In the genomic region with DNA sequence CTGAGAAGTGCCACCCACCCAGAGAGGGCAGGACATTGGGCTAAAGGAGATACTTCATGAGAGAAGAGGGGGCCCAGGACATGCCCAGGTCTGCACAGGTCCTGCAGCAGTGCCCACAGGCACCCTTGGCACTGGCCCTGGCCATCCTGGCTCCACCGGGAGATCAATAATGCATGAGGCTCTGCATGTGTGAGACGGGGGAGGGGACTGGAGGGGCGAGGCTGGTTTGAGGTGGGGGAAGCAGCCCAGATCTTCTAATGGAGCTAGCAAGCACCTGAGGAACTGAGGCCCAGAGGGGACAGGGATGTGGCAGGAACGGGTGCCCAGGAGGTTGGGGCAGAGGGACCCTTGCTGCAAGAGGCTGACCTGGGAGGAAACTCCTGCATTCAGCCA, we compare ENCODE assay signal across 8 cellular contexts. TPM values are rescaled to one million over a fixed set of nuclear protein-coding genes. Genes with fewer than 3 reads are reported as not detected.
DNase-seq lines count a peak whose midpoint lies in the region; ATAC-seq, FAIRE-seq and TF ChIP-seq lines count a peak whose summit lies in the region.

No MANE protein-coding gene starts in this region.

- H3K36me3 ChIP-seq in heart right ventricle: peaks cover 0 to 71% (median 28%) of the 10 kb centered on the region in 9 donors
- H3K36me3 ChIP-seq in GM12878 (ENCODE audit: control insufficient read depth in 2 of 2, insufficient read depth in 2 of 2, low read length in 1 of 2): peaks cover 5 to 17% of the 10 kb centered on the region in 2 experiments; a peak in 3 of 4 replicates
- H3K36me3 ChIP-seq in upper lobe of right lung: peaks cover 53% of the 10 kb centered on the region

- WGBS in heart right ventricle, 2 donors: 10% methylated on average over 4 of the region's 4 CpGs
- WGBS in GM12878 (ENCODE audit: insufficient coverage, insufficient replicate concordance, low lambda C conversion rate, missing lambda C conversion rate): 0% methylated on average over 4 of the region's 4 CpGs

- no peaks in the 10 kb centered on the region for H3K9me3 Mint-ChIP-seq in memory B cell

- TF ChIP-seq POLR2A in GM12878 (IDR thresholded peaks at IDR 0.05; ENCODE audit: low read depth, low read length): no peak

- CTCF ChIA-PET in GM12878 (lab: Yijun Ruan, JAX): interaction anchor here (0.6 to 2.5 kb wide), 13 partner anchors 10 to 170 kb away, joined by 3 to 20 read pairs (median 3); partner anchors contain the start of genes CDK5RAP3, LRRC46, MRPL10 and SCRN2

- H3K27me3 ChIP-seq in heart right ventricle (no peaks in the 10 kb centered on the region), GM12878 (replicated peaks in 1 of 2; ENCODE audit: control insufficient read depth in 2 of 2, insufficient read depth in 2 of 2, low read length in 1 of 2) (no peaks in the 10 kb centered on the region), upper lobe of right lung (no peaks in the 10 kb centered on the region)

- H3K4me2 ChIP-seq in GM12878 (ENCODE audit: control insufficient read depth, insufficient read depth): peak overlapping the region; percentile 93

- no peak for FAIRE-seq in GM12878 (lab: Jason Lieb, UNC)

- TF ChIP-seq EP300 in GM12878 (IDR thresholded peaks at IDR 0.05; ENCODE audit: borderline replicate concordance in 1 of 2, control insufficient read depth in 1 of 2, low read depth in 2 of 2, low read length in 2 of 2): no peak

- H3K79me2 ChIP-seq in GM12878 (ENCODE audit: control insufficient read depth, insufficient read depth, low read length): peaks cover 7% of the 10 kb centered on the region; the same call in 1 of the 2 replicates

- no peak for TF ChIP-seq RAD21 in GM12878 (IDR thresholded peaks at IDR 0.05; ENCODE audit: insufficient read depth, low read depth, low read length)

- H3K27ac ChIP-seq in heart right ventricle: peak overlapping the region in 9 of 10 donors; percentile 47 to 81 (median 66)
- H3K27ac ChIP-seq in GM12878 (ENCODE audit: control insufficient read depth, insufficient read depth): peak overlapping the region; percentile 17; the same call in 1 of the 2 replicates
- peak overlapping the region; percentile 67 for H3K27ac ChIP-seq in upper lobe of right lung

- RAD21 ChIA-PET in GM12878 (lab: Charles Lee; ENCODE audit: unreplicated experiment): interaction anchor here (1.1 kb wide), 1 partner anchor 120 kb away, joined by 6 read pairs; no protein-coding TSS in a partner anchor

- H2AFZ ChIP-seq in GM12878 (ENCODE audit: control insufficient read depth, low read depth, low read length): peak overlapping the region; percentile 88

- peaks cover 17% of the 10 kb centered on the region for H3K36me3 Mint-ChIP-seq in memory B cell

- no peaks in the 10 kb centered on the region for H3K9me3 ChIP-seq in heart right ventricle
- no peaks in the 10 kb centered on the region for H3K9me3 ChIP-seq in GM12878 (replicated peaks; ENCODE audit: control insufficient read depth, insufficient read depth, low read length)
- no peaks in the 10 kb centered on the region for H3K9me3 ChIP-seq in upper lobe of right lung

- H3K4me3 ChIP-seq in heart right ventricle: peak overlapping the region; percentile 47 to 91 (median 66)
- peak overlapping the region; percentile 93 for H3K4me3 ChIP-seq in GM12878
- peak overlapping the region; percentile 67 for H3K4me3 ChIP-seq in upper lobe of right lung

- no peaks in the 10 kb centered on the region for H4K20me1 ChIP-seq in GM12878 (ENCODE audit: control insufficient read depth, insufficient read depth)

- POLR2A ChIA-PET in GM12878 (lab: Charles Lee): interaction anchor here (1.2 to 2.1 kb wide), 3 partner anchors 10 to 150 kb away, joined by 5 to 14 read pairs (median 6); partner anchors contain the start of genes CDK5RAP3, LRRC46, MRPL10 and SCRN2

- no peak for DNase-seq in heart right ventricle
- DNase-seq in left cardiac atrium: no peak
- no peak for DNase-seq in GM12878 (ENCODE audit: low read depth, low spot score)
- DNase-seq in memory B cell (ENCODE audit: low spot score in 2 of 2): no peak
- DNase-seq in upper lobe of right lung: no peak
- no peak for DNase-seq in NCI-H69 (lab: John Stamatoyannopoulos, UW)

- BruUV-seq in GM12878 (replicated peaks; lab: Mats Ljungman, UMichigan): no TSS peak

- intact Hi-C loops in heart right ventricle (cut with DNase I): no loop called here
- intact Hi-C loops in left cardiac atrium (cut with DNase I): no loop called here
- intact Hi-C loops in GM12878 (cut with micrococcal nuclease; ENCODE audit: unreplicated experiment): no loop called here
- intact Hi-C loops in upper lobe of right lung (cut with DNase I): no loop called here

- SMC1A ChIA-PET in GM12878 (lab: Charles Lee; ENCODE audit: uncharacterized antibody, unreplicated experiment): interaction anchor here (1.3 to 1.4 kb wide), 2 partner anchors 10 to 197 kb away, joined by 3 to 7 read pairs; partner anchors contain the start of genes LRRC46 and MRPL10

- H3K4me3 Mint-ChIP-seq in memory B cell: peak overlapping the region; percentile 99

- H3K4me1 ChIP-seq in heart right ventricle: peaks cover 5 to 24% (median 20%) of the 10 kb centered on the region in 9 donors
- peaks cover 10% of the 10 kb centered on the region for H3K4me1 ChIP-seq in GM12878 (ENCODE audit: control insufficient read depth, insufficient read depth, low read length)
- H3K4me1 ChIP-seq in upper lobe of right lung: peaks cover 18% of the 10 kb centered on the region

- no peak for TF ChIP-seq CTCF in heart right ventricle (IDR thresholded peaks at IDR 0.05)
- no peak for TF ChIP-seq CTCF in GM12878 (IDR thresholded peaks at IDR 0.05 in 2 of 3, conservative IDR thresholded peaks at IDR 0.05 in 1 of 3; ENCODE audit: control insufficient read depth in 2 of 3, extremely low read depth in 1 of 3, insufficient read depth in 1 of 3, low read depth in 3 of 3, low read length in 3 of 3)
- no peak for TF ChIP-seq CTCF in upper lobe of right lung (IDR thresholded peaks at IDR 0.05)

- H3K27ac Mint-ChIP-seq in memory B cell: peak overlapping the region; percentile 85

- H3K27me3 Mint-ChIP-seq in memory B cell: no peaks in the 10 kb centered on the region

- in situ Hi-C loops in GM12878 (cut with MboI): no loop called here

- peak in 2 of 8 donors; percentile 2 to 12 for ATAC-seq in heart right ventricle
- ATAC-seq in left cardiac atrium: no peak
- peak; percentile 3; the same call in 1 of the 3 replicates for ATAC-seq in GM12878
- no peak for ATAC-seq in memory B cell (ENCODE audit: low read depth)
- ATAC-seq in upper lobe of right lung: no peak
- no peak for ATAC-seq in GM19455 (IDR thresholded peaks at IDR 0.05; ENCODE audit: unreplicated experiment)
- ATAC-seq in GM21367 (IDR thresholded peaks at IDR 0.05; ENCODE audit: unreplicated experiment): no peak

- H3K9ac ChIP-seq in GM12878 (ENCODE audit: control insufficient read depth, insufficient read depth, low read length): peak overlapping the region; percentile 80

- H3K4me1 Mint-ChIP-seq in memory B cell: peaks cover 24% of the 10 kb centered on the region

RNA-seq across cellular contexts. Expression of gene OSBPL7, which starts 0.6 kb away (rescaled TPM):
- total RNA-seq in heart right ventricle (1 to 10 TPM; 2.8 to 8.7 (median 5.1) TPM), left cardiac atrium (1 to 10 TPM; 4.5 to 5.4 TPM), GM12878 (2014; rRNA removed) (8.4 and 9.9 TPM in 2 replicates), GM12878 (2014; rRNA removed; fragmentation: Illumina TruSeq; extraction: Trizol) (4.0 and 5.7 TPM in 2 replicates), GM12878 (2021) (14.2 and 16.1 TPM in 2 replicates), upper lobe of right lung (14.4 TPM)
- polyA plus RNA-seq in heart right ventricle (1 to 10 TPM; 3.1 to 9.6 TPM), GM12878 (2011; rRNA removed) (4.7 and 9.9 TPM in 2 replicates), GM12878 (2014; fragmentation: Illumina TruSeq; extraction: Trizol) (2.4 and 5.3 TPM in 2 replicates), GM12878 (2014; fragmentation: Nextera tagmentation; extraction: Ambion mirVana) (under 1 TPM; 0.50 to 0.82 TPM), GM12878 (2014; rRNA removed) (14.0 and 18.4 TPM in 2 replicates), GM12878 (2016; fragmentation: Nextera tagmentation; extraction: Ambion mirVana) (1 to 10 TPM; 6.3 to 7.2 TPM)
- total RNA-seq in GM12878 (2013; cell fraction: nucleolus; rRNA removed): 63.2 and 64.3 TPM in 2 replicates
- polyA plus RNA-seq in GM12878 (2011; ENCODE audit: low read depth): 3.9 TPM
- 7.8 and 11.8 TPM in 2 replicates for polyA plus RNA-seq in GM12878 (2011; cell fraction: cytosol; rRNA removed)
- 205 and 247 TPM in 2 replicates for polyA plus RNA-seq in GM12878 (2011; cell fraction: nucleus; rRNA removed)
- 12.7 and 12.9 TPM in 2 replicates for polyA plus RNA-seq in GM12878 (2012)
- polyA minus RNA-seq in GM12878 (2011; rRNA and poly(A)+ RNA removed): 9.4 and 19.1 TPM in 2 replicates
- 6.3 and 6.9 TPM in 2 replicates for polyA minus RNA-seq in GM12878 (2011; cell fraction: cytosol; rRNA and poly(A)+ RNA removed)
- 46.7 and 51.1 TPM in 2 replicates for polyA minus RNA-seq in GM12878 (2011; cell fraction: nucleus; rRNA and poly(A)+ RNA removed)

RNA-seq across cellular contexts. Expression of gene MRPL10, which starts 10.3 kb away (rescaled TPM):
- 10 to 100 TPM; 44.8 to 72.3 (median 62.9) TPM for total RNA-seq in heart right ventricle
- polyA plus RNA-seq in heart right ventricle: 10 to 100 TPM; 44.2 to 63.6 TPM
- total RNA-seq in left cardiac atrium: 10 to 100 TPM; 33.9 to 38.8 TPM
- 16.1 and 17.5 TPM in 2 replicates for total RNA-seq in GM12878 (2013; cell fraction: nucleolus; rRNA removed)
- total RNA-seq in GM12878 (2014; rRNA removed): 56.6 and 56.9 TPM in 2 replicates
- total RNA-seq in GM12878 (2014; rRNA removed; fragmentation: Illumina TruSeq; extraction: Trizol): 32.7 and 35.6 TPM in 2 replicates
- 44.6 and 44.8 TPM in 2 replicates for total RNA-seq in GM12878 (2021)
- 31.9 TPM for polyA plus RNA-seq in GM12878 (2011; ENCODE audit: low read depth)
- 37.1 and 61.9 TPM in 2 replicates for polyA plus RNA-seq in GM12878 (2011; rRNA removed)
- polyA plus RNA-seq in GM12878 (2011; cell fraction: cytosol; rRNA removed): 90.0 and 112 TPM in 2 replicates
- polyA plus RNA-seq in GM12878 (2011; cell fraction: nucleus; rRNA removed): 48.9 and 49.8 TPM in 2 replicates
- 40.6 and 55.5 TPM in 2 replicates for polyA plus RNA-seq in GM12878 (2012)
- polyA plus RNA-seq in GM12878 (2014; fragmentation: Illumina TruSeq; extraction: Trizol): 22.4 and 48.3 TPM in 2 replicates
- polyA plus RNA-seq in GM12878 (2014; fragmentation: Nextera tagmentation; extraction: Ambion mirVana): 10 to 100 TPM; 18.9 to 22.3 TPM
- polyA plus RNA-seq in GM12878 (2014; rRNA removed): 46.1 and 50.7 TPM in 2 replicates
- polyA plus RNA-seq in GM12878 (2016; fragmentation: Nextera tagmentation; extraction: Ambion mirVana): 10 to 100 TPM; 46.3 to 49.1 TPM
- polyA minus RNA-seq in GM12878 (2011; rRNA and poly(A)+ RNA removed): 81.3 and 114 TPM in 2 replicates
- polyA minus RNA-seq in GM12878 (2011; cell fraction: cytosol; rRNA and poly(A)+ RNA removed): 28.9 and 35.2 TPM in 2 replicates
- 13.5 and 24.3 TPM in 2 replicates for polyA minus RNA-seq in GM12878 (2011; cell fraction: nucleus; rRNA and poly(A)+ RNA removed)
- total RNA-seq in upper lobe of right lung: 29.2 TPM

RNA-seq across cellular contexts. Expression of gene LRRC46, which starts 10.4 kb away (rescaled TPM):
- under 1 TPM in 7 of 10 donors, not detected in 3; 0.14 to 0.53 (median 0.34) TPM for total RNA-seq in heart right ventricle
- under 1 TPM; 0.19 to 0.95 TPM for polyA plus RNA-seq in heart right ventricle
- total RNA-seq in left cardiac atrium: not detected
- total RNA-seq in GM12878 (2013; cell fraction: nucleolus; rRNA removed): not detected in 2 replicates
- total RNA-seq in GM12878 (2014; rRNA removed): 0.16 and 0.23 TPM in 2 replicates
- total RNA-seq in GM12878 (2014; rRNA removed; fragmentation: Illumina TruSeq; extraction: Trizol): 0.22 and 0.37 TPM in 2 replicates
- 0.38 and 0.53 TPM in 2 replicates for total RNA-seq in GM12878 (2021)
- 0.42 TPM for polyA plus RNA-seq in GM12878 (2011; ENCODE audit: low read depth)
- polyA plus RNA-seq in GM12878 (2011; rRNA removed): 0.35 and 0.39 TPM in 2 replicates
- polyA plus RNA-seq in GM12878 (2011; cell fraction: cytosol; rRNA removed): 0.28 and 0.45 TPM in 2 replicates
- polyA plus RNA-seq in GM12878 (2011; cell fraction: nucleus; rRNA removed): 0.67 and 0.89 TPM in 2 replicates
- polyA plus RNA-seq in GM12878 (2012): 0.34 and 0.35 TPM in 2 replicates
- 1.0 and 2.8 TPM in 2 replicates for polyA plus RNA-seq in GM12878 (2014; fragmentation: Illumina TruSeq; extraction: Trizol)
- under 1 TPM in 1 of 2 experiments, not detected in 1; 0.15 TPM for polyA plus RNA-seq in GM12878 (2014; fragmentation: Nextera tagmentation; extraction: Ambion mirVana)
- polyA plus RNA-seq in GM12878 (2014; rRNA removed): 0.29 and 0.72 TPM in 2 replicates
- 1 to 10 TPM; 1.7 to 1.8 TPM for polyA plus RNA-seq in GM12878 (2016; fragmentation: Nextera tagmentation; extraction: Ambion mirVana)
- polyA minus RNA-seq in GM12878 (2011; rRNA and poly(A)+ RNA removed): 0.31 and 0.37 TPM in 2 replicates
- not detected in 2 replicates for polyA minus RNA-seq in GM12878 (2011; cell fraction: cytosol; rRNA and poly(A)+ RNA removed)
- polyA minus RNA-seq in GM12878 (2011; cell fraction: nucleus; rRNA and poly(A)+ RNA removed): 0.48 TPM in 1 of 2 replicates, not detected in the other
- total RNA-seq in upper lobe of right lung: 1.1 TPM

RNA-seq across cellular contexts. Expression of gene SCRN2, which starts 20.0 kb away (rescaled TPM):
- total RNA-seq in heart right ventricle: 10 to 100 TPM; 25.6 to 38.2 (median 34.5) TPM
- polyA plus RNA-seq in heart right ventricle: 10 to 100 TPM; 20.6 to 82.5 TPM
- 10 to 100 TPM; 32.2 to 33.6 TPM for total RNA-seq in left cardiac atrium
- 53.1 and 65.3 TPM in 2 replicates for total RNA-seq in GM12878 (2013; cell fraction: nucleolus; rRNA removed)
- total RNA-seq in GM12878 (2014; rRNA removed): 33.3 and 39.3 TPM in 2 replicates
- total RNA-seq in GM12878 (2014; rRNA removed; fragmentation: Illumina TruSeq; extraction: Trizol): 13.5 TPM in 2 replicates
- total RNA-seq in GM12878 (2021): 28.9 and 30.5 TPM in 2 replicates
- 12.7 TPM for polyA plus RNA-seq in GM12878 (2011; ENCODE audit: low read depth)
- 9.7 and 15.4 TPM in 2 replicates for polyA plus RNA-seq in GM12878 (2011; rRNA removed)
- 28.5 and 36.7 TPM in 2 replicates for polyA plus RNA-seq in GM12878 (2011; cell fraction: cytosol; rRNA removed)
- 140 and 158 TPM in 2 replicates for polyA plus RNA-seq in GM12878 (2011; cell fraction: nucleus; rRNA removed)
- 28.3 and 28.5 TPM in 2 replicates for polyA plus RNA-seq in GM12878 (2012)
- 3.0 and 10.8 TPM in 2 replicates for polyA plus RNA-seq in GM12878 (2014; fragmentation: Illumina TruSeq; extraction: Trizol)
- 1 to 10 TPM in 1 of 2 experiments, under 1 TPM in 1; 0.34 to 1.9 TPM for polyA plus RNA-seq in GM12878 (2014; fragmentation: Nextera tagmentation; extraction: Ambion mirVana)
- polyA plus RNA-seq in GM12878 (2014; rRNA removed): 32.7 and 33.4 TPM in 2 replicates
- 10 to 100 TPM; 24.8 to 29.9 TPM for polyA plus RNA-seq in GM12878 (2016; fragmentation: Nextera tagmentation; extraction: Ambion mirVana)
- polyA minus RNA-seq in GM12878 (2011; rRNA and poly(A)+ RNA removed): 9.4 and 24.8 TPM in 2 replicates
- 8.5 and 8.6 TPM in 2 replicates for polyA minus RNA-seq in GM12878 (2011; cell fraction: cytosol; rRNA and poly(A)+ RNA removed)
- polyA minus RNA-seq in GM12878 (2011; cell fraction: nucleus; rRNA and poly(A)+ RNA removed): 31.2 and 38.5 TPM in 2 replicates
- total RNA-seq in upper lobe of right lung: 30.5 TPM

RNA-seq across cellular contexts. Expression of gene SP6, which starts 29.9 kb away (rescaled TPM):
- total RNA-seq in heart right ventricle (under 1 TPM; 0.05 to 0.51 (median 0.20) TPM), left cardiac atrium (under 1 TPM; 0.24 to 0.50 TPM), GM12878 (2014; rRNA removed) (not detected in 2 replicates), GM12878 (2014; rRNA removed; fragmentation: Illumina TruSeq; extraction: Trizol) (0.05 TPM in 1 of 2 replicates, not detected in the other), GM12878 (2021) (0.05 TPM in 1 of 2 replicates, not detected in the other), upper lobe of right lung (8.5 TPM)
- polyA plus RNA-seq in heart right ventricle (1 to 10 TPM in 1 of 2 donors, under 1 TPM in 1; 0.22 to 1.9 TPM), GM12878 (2011; rRNA removed) (0.03 and 0.05 TPM in 2 replicates), GM12878 (2014; fragmentation: Illumina TruSeq; extraction: Trizol) (not detected in 2 replicates), GM12878 (2014; fragmentation: Nextera tagmentation; extraction: Ambion mirVana) (not detected), GM12878 (2014; rRNA removed) (0.06 TPM in 1 of 2 replicates, not detected in the other), GM12878 (2016; fragmentation: Nextera tagmentation; extraction: Ambion mirVana) (under 1 TPM in 1 of 2 experiments, not detected in 1; 0.15 TPM)
- total RNA-seq in GM12878 (2013; cell fraction: nucleolus; rRNA removed): 0.21 and 0.34 TPM in 2 replicates
- polyA plus RNA-seq in GM12878 (2011; ENCODE audit: low read depth): not detected
- polyA plus RNA-seq in GM12878 (2011; cell fraction: cytosol; rRNA removed): 0.05 and 0.07 TPM in 2 replicates
- polyA plus RNA-seq in GM12878 (2011; cell fraction: nucleus; rRNA removed): 0.12 TPM in 2 replicates
- 0.08 and 0.09 TPM in 2 replicates for polyA plus RNA-seq in GM12878 (2012)
- 0.21 TPM in 1 of 2 replicates, not detected in the other for polyA minus RNA-seq in GM12878 (2011; rRNA and poly(A)+ RNA removed)
- polyA minus RNA-seq in GM12878 (2011; cell fraction: cytosol; rRNA and poly(A)+ RNA removed): not detected in 2 replicates
- 0.12 and 0.19 TPM in 2 replicates for polyA minus RNA-seq in GM12878 (2011; cell fraction: nucleus; rRNA and poly(A)+ RNA removed)

Comparison
In these comparisons a context has a peak if more than half of its experiments do, and no peak if none do; other contexts are left out.
1. H3K27ac ChIP-seq: peak in every context shown above with its lines; median percentile 67 in upper lobe of right lung; 66 in heart right ventricle; 17 in GM12878.